10 cellular contexts compared by ENCODE assay signal in the genomic region with DNA sequence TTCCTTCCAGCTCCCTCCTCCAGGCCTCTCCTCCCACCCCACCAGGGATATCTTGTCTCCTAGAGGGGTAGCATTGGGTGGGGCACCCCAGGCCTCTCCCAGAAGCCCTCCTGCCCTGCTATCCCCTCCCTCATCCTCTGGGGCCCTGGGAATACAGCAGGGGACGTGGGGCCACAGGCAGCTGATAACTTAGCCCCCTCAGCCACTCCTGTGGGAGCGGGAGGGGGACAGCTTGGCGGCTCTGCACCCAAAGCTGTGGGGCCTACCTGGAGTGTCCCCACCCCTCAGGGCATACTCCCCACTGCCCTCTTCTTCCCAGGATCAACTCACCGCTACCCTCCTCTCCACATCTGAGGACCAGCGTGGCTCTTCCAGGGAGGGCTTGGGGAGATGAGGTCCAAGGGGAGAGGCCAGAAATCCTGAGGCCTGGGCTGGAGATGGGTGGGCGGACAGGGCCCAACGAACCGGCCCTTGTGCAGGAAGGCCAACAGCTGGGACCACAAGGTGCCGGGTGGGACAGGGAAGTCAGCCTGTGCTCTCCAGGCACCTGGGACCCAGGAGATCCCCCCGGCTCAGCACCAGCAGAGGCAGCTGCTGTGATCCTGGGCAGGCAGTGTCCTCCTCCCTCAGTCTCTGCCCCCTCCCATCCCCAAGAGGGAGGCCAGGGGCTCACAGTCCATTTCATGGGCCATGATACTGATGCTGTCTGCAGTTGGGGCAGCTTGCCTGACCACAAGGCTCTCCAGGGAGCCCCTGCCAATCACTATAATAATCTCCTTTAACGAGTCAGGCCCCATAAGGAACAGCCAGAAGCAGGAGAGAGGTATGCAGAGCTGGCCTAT. TPM values are rescaled to one million over a fixed set of nuclear protein-coding genes. Genes with fewer than 3 reads are reported as not detected.
DNase-seq lines count a peak whose midpoint lies in the region; ATAC-seq, FAIRE-seq and TF ChIP-seq lines count a peak whose summit lies in the region.
"Had no signal": no experiment of that assay in that cellular context is flagged by ENCODE, and none has a peak within 500 bp of the region (broad histone marks: within the 10 kb centered on the region; RNA-seq: fewer than 3 reads in every experiment).

No MANE protein-coding gene starts in this region.

- CTCF ChIA-PET in HEK293T (lab: Yijun Ruan, JAX) = interaction anchor here (0.6 to 1.4 kb wide), 5 partner anchors 26 to 131 kb away, joined by 3 to 4 read pairs (median 3); no protein-coding TSS in a partner anchor
- CTCF ChIA-PET in activated CD8-positive, alpha-beta T cell treated with anti-CD3 and anti-CD28 coated beads for 36 hours (lab: Charles Lee) = interaction anchor here (0.7 to 1.8 kb wide), 3 partner anchors 9 to 23 kb away, joined by 3 to 4 read pairs (median 3); no protein-coding TSS in a partner anchor

- FAIRE-seq in GM12892 (lab: Jason Lieb, UNC) = no peak
- FAIRE-seq: H1 had no signal

- H3K9me3 Mint-ChIP-seq in activated CD8-positive, alpha-beta T cell treated with anti-CD3 and anti-CD28 coated beads for 36 hours = peaks cover 2% of the 10 kb centered on the region
- H3K9me3 Mint-ChIP-seq in stimulated activated memory B cell treated with anti-CD40 and anti-IgM and Interleukin-4, amounts not matched to agents 10 μg/mL and 1 μg/mL and 100 μg/mL, for 72 hours = peaks cover 2% of the 10 kb centered on the region

- DNase-seq in HEK293T (ENCODE audit: extremely low spot score) (no peak), left cardiac atrium (no peak), NCI-H1105 (lab: John Stamatoyannopoulos, UW) (no peak), GM12892 (ENCODE audit: insufficient read length) (no peak)
- DNase-seq in activated CD8-positive, alpha-beta T cell treated with anti-CD3 and anti-CD28 coated beads for 36 hours = no peak
- DNase-seq: T-helper 9 cell had no signal

- TF ChIP-seq CTCF in activated CD8-positive, alpha-beta T cell treated with anti-CD3 and anti-CD28 coated beads for 36 hours (IDR thresholded peaks at IDR 0.05) = no peak

- intact Hi-C loops in activated CD8-positive, alpha-beta T cell treated with anti-CD3 and anti-CD28 coated beads for 36 hours (cut with micrococcal nuclease) = no loop called here
- intact Hi-C loops in left cardiac atrium (cut with DNase I) = no loop called here

- TF ChIP-seq POLR2A in GM12892 (IDR thresholded peaks at IDR 0.05; ENCODE audit: low read depth, low read length) = no peak

- H3K27me3 Mint-ChIP-seq in activated CD8-positive, alpha-beta T cell treated with anti-CD3 and anti-CD28 coated beads for 36 hours = no peaks in the 10 kb centered on the region
- no peaks in the 10 kb centered on the region for H3K27me3 Mint-ChIP-seq in stimulated activated memory B cell treated with anti-CD40 and anti-IgM and Interleukin-4, amounts not matched to agents 10 μg/mL and 1 μg/mL and 100 μg/mL, for 72 hours

- peaks cover 31% of the 10 kb centered on the region for H3K4me1 Mint-ChIP-seq in activated CD8-positive, alpha-beta T cell treated with anti-CD3 and anti-CD28 coated beads for 36 hours (ENCODE audit: low read depth)
- peaks cover 71% of the 10 kb centered on the region for H3K4me1 Mint-ChIP-seq in stimulated activated memory B cell treated with anti-CD40 and anti-IgM and Interleukin-4, amounts not matched to agents 10 μg/mL and 1 μg/mL and 100 μg/mL, for 72 hours

- ATAC-seq in activated CD8-positive, alpha-beta T cell treated with anti-CD3 and anti-CD28 coated beads for 36 hours = peak; percentile 3
- peak; percentile 7 for ATAC-seq in left cardiac atrium
- peak; percentile 4 for ATAC-seq in stimulated activated memory B cell treated with anti-CD40 and anti-IgM and Interleukin-4, amounts not matched to agents 10 μg/mL and 1 μg/mL and 100 μg/mL, for 72 hours
- no peak for ATAC-seq in GM19328 (IDR thresholded peaks at IDR 0.05; ENCODE audit: unreplicated experiment)
- no peak for ATAC-seq in GM19035 (IDR thresholded peaks at IDR 0.05; ENCODE audit: unreplicated experiment)

- H3K36me3 Mint-ChIP-seq in activated CD8-positive, alpha-beta T cell treated with anti-CD3 and anti-CD28 coated beads for 36 hours (ENCODE audit: low read depth) = peaks cover 20% of the 10 kb centered on the region
- H3K36me3 Mint-ChIP-seq in stimulated activated memory B cell treated with anti-CD40 and anti-IgM and Interleukin-4, amounts not matched to agents 10 μg/mL and 1 μg/mL and 100 μg/mL, for 72 hours = peaks cover 11% of the 10 kb centered on the region

- H3K27ac Mint-ChIP-seq in activated CD8-positive, alpha-beta T cell treated with anti-CD3 and anti-CD28 coated beads for 36 hours = peak overlapping the region; percentile 70
- H3K27ac Mint-ChIP-seq in stimulated activated memory B cell treated with anti-CD40 and anti-IgM and Interleukin-4, amounts not matched to agents 10 μg/mL and 1 μg/mL and 100 μg/mL, for 72 hours = peak overlapping the region; percentile 80

- H3K4me3 Mint-ChIP-seq in activated CD8-positive, alpha-beta T cell treated with anti-CD3 and anti-CD28 coated beads for 36 hours = no peak overlapping the region
- H3K4me3 Mint-ChIP-seq in stimulated activated memory B cell treated with anti-CD40 and anti-IgM and Interleukin-4, amounts not matched to agents 10 μg/mL and 1 μg/mL and 100 μg/mL, for 72 hours = no peak overlapping the region

- POLR2A ChIA-PET in HEK293T (lab: Yijun Ruan, JAX) = interaction anchor here (0.6 to 11.2 kb wide), 15 partner anchors 12 to 63 kb away, joined by 3 to 156 read pairs (median 5); partner anchors contain the start of genes MALAT1 and NEAT1
- POLR2A ChIA-PET in activated CD8-positive, alpha-beta T cell treated with anti-CD3 and anti-CD28 coated beads for 36 hours (lab: Charles Lee) = interaction anchor here (0.6 to 6.8 kb wide), 15 partner anchors 9 to 245 kb away, joined by 3 to 59 read pairs (median 4); partner anchors contain the start of genes MALAT1 and NEAT1

TF ChIP-seq in HEK293T, 16 proteins besides CTCF, POLR2A, EP300 and RAD21:
- TF ChIP-seq PKNOX1 (IDR thresholded peaks at IDR 0.05) (peak; percentile 84), L3MBTL2 (conservative IDR thresholded peaks at IDR 0.05) (no peak)
TF ChIP-seq in HEK293T: peak in this region for 1.

RNA-seq across cellular contexts. Expression of gene NEAT1, which starts 23.2 kb away (rescaled TPM):
- 100 to 1,000 TPM; 313 to 358 TPM for total RNA-seq in activated CD8-positive, alpha-beta T cell treated with anti-CD3 and anti-CD28 coated beads for 36 hours
- total RNA-seq in left cardiac atrium = 100 to 1,000 TPM; 405 to 657 TPM
- polyA plus RNA-seq in GM12892 (2012; ENCODE audit: missing spikeins) = 678 TPM

RNA-seq across cellular contexts. Expression of gene MALAT1, which starts 53.0 kb away (rescaled TPM):
- 1,000 to 10,000 TPM; 3,856 to 3,869 TPM for total RNA-seq in activated CD8-positive, alpha-beta T cell treated with anti-CD3 and anti-CD28 coated beads for 36 hours
- 1,000 to 10,000 TPM; 4,098 to 7,342 TPM for total RNA-seq in left cardiac atrium
- 5,443 TPM for polyA plus RNA-seq in GM12892 (2012; ENCODE audit: missing spikeins)

RNA-seq across cellular contexts. Expression of gene FRMD8, which starts 59.4 kb away (rescaled TPM):
- 10 to 100 TPM; 26.8 to 33.3 TPM for total RNA-seq in activated CD8-positive, alpha-beta T cell treated with anti-CD3 and anti-CD28 coated beads for 36 hours
- total RNA-seq in left cardiac atrium = 10 to 100 TPM; 13.4 to 21.5 TPM
- 11.2 TPM for polyA plus RNA-seq in GM12892 (2012; ENCODE audit: missing spikeins)

Comparison
In these comparisons a context has a peak if more than half of its experiments do, and no peak if none do; other contexts are left out.
1. ATAC-seq: peak in activated CD8-positive, alpha-beta T cell treated with anti-CD3 and anti-CD28 coated beads for 36 hours (single experiment), left cardiac atrium (2 of 2) and stimulated activated memory B cell treated with anti-CD40 and anti-IgM and Interleukin-4, amounts not matched to agents 10 μg/mL and 1 μg/mL and 100 μg/mL, for 72 hours (single experiment); none in GM19328 (single experiment) and GM19035 (single experiment).